1 cellular context compared by ENCODE assay signal in the genomic region with DNA sequence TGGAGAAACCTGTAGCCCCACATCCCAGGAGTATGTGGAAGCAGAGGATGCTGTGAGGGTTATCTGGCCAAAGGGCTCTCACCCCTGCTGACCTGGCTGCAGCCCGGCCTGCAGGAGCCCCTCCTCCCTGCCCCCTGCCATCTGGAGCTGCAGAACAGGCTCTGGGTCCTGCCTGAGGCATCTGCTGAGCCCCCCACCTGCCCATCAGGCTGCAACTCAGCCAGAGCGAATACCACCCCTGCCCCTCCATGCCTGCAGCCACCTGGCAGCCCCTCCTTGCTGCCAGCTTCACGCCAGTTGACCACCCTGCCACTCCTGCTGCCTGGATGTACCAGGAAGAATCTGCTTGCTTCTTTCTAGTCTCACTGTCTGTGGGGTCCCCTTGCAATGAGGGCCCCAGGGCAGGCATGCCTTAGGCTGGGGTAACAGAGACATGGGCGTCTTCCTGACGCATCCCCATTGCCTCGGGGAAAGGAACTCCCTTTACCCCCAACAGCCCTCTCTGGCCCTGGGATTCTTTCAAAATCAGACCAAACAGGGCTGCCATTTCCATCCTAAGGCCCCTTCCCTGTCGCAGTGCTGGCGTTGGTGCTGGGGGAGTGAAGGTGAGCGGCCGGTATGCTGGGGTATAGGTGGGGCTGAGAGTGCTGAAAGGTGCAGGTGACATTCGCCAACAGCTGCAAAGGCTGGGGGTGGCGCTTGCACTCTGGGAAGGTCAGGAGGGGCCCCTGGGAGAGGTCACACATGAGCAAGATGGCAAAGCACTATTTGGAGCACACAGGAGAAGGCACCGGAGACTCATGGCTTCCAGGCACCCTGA.
TF ChIP-seq lines count a peak whose summit lies in the region.

No MANE protein-coding gene starts in this region.

TF ChIP-seq in GM12878, 131 proteins besides CTCF, POLR2A, EP300 and RAD21:
- TF ChIP-seq ZNF207 (IDR thresholded peaks at IDR 0.05; ENCODE audit: borderline replicate concordance), result no peak
- TF ChIP-seq ZBTB40 (IDR thresholded peaks at IDR 0.05; ENCODE audit: borderline replicate concordance), result no peak
- TF ChIP-seq RB1 (IDR thresholded peaks at IDR 0.05; ENCODE audit: borderline replicate concordance), result no peak
- TF ChIP-seq KAT2A (conservative IDR thresholded peaks at IDR 0.05; ENCODE audit: control insufficient read depth, low read depth, low read length), result no peak
- no peak for TF ChIP-seq KLF5 (IDR thresholded peaks at IDR 0.05; ENCODE audit: partially characterized antibody)
- TF ChIP-seq MYB (IDR thresholded peaks at IDR 0.05; ENCODE audit: borderline replicate concordance, low read depth, low read length), result no peak
- TF ChIP-seq, protein P1, sequence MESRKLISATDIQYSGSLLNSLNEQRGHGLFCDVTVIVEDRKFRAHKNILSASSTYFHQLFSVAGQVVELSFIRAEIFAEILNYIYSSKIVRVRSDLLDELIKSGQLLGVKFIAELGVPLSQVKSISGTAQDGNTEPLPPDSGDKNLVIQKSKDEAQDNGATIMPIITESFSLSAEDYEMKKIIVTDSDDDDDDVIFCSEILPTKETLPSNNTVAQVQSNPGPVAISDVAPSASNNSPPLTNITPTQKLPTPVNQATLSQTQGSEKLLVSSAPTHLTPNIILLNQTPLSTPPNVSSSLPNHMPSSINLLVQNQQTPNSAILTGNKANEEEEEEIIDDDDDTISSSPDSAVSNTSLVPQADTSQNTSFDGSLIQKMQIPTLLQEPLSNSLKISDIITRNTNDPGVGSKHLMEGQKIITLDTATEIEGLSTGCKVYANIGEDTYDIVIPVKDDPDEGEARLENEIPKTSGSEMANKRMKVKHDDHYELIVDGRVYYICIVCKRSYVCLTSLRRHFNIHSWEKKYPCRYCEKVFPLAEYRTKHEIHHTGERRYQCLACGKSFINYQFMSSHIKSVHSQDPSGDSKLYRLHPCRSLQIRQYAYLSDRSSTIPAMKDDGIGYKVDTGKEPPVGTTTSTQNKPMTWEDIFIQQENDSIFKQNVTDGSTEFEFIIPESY (IDR thresholded peaks at IDR 0.05), result no peak
- TF ChIP-seq KDM1A (IDR thresholded peaks at IDR 0.05; ENCODE audit: borderline replicate concordance), result no peak
- TF ChIP-seq RELB (IDR thresholded peaks at IDR 0.05; ENCODE audit: low read depth), result no peak
